10 cellular contexts compared by ENCODE assay signal in genomic region chr3:16496408-16497222, GRCh38. TPM values are rescaled to one million over a fixed set of nuclear protein-coding genes. Genes with fewer than 3 reads are reported as not detected.
DNase-seq lines count a peak whose midpoint lies in the region; ATAC-seq, FAIRE-seq and TF ChIP-seq lines count a peak whose summit lies in the region.
"Had no signal": no experiment of that assay in that cellular context is flagged by ENCODE, and none has a peak within 500 bp of the region (broad histone marks: within the 10 kb centered on the region; RNA-seq: fewer than 3 reads in every experiment).

No MANE protein-coding gene starts in this region.

- no peaks in the 10 kb centered on the region for H3K9me3 ChIP-seq in SK-N-SH
- H3K9me3 ChIP-seq in keratinocyte (ENCODE audit: control insufficient read depth, low read depth, low read length): peaks cover 3% of the 10 kb centered on the region

- no peak for TF ChIP-seq RAD21 in SK-N-SH (IDR thresholded peaks at IDR 0.05; ENCODE audit: low read length)

- WGBS in SK-N-SH (ENCODE audit: low lambda C conversion rate): 67% methylated on average over 10 of the region's 10 CpGs

- peaks cover 13% of the 10 kb centered on the region for H3F3A ChIP-seq in SK-N-SH (replicated peaks; ENCODE audit: insufficient read depth)

- DNase-seq in SK-N-SH (no peak), HTR-8/SVneo (ENCODE audit: insufficient read length, low spot score) (no peak), keratinocyte (ENCODE audit: low read depth, low spot score) (no peak), HT-29 (ENCODE audit: low spot score) (no peak), D721Med (ENCODE audit: insufficient read length, low spot score) (no peak), GF-D8 (lab: John Stamatoyannopoulos, UW) (no peak)
- DNase-seq: 8988T, NCI-H446 had no signal

- H3K9me1 ChIP-seq in keratinocyte (ENCODE audit: control insufficient read depth, extremely low read depth, insufficient read depth, low read length): peaks cover 3% of the 10 kb centered on the region

- H3K79me2 ChIP-seq in SK-N-SH (ENCODE audit: insufficient read depth) (peaks cover 45% of the 10 kb centered on the region), keratinocyte (ENCODE audit: control insufficient read depth, insufficient read depth, low read length) (peaks cover 4% of the 10 kb centered on the region)

- ATAC-seq in SK-N-SH treated with all-trans-retinoic acid at 6 μM for 48 hours: no peak
- ATAC-seq in GM21717 (IDR thresholded peaks at IDR 0.05; ENCODE audit: unreplicated experiment): peak; percentile 67

- TF ChIP-seq CTCF in SK-N-SH (IDR thresholded peaks at IDR 0.05) (no peak), keratinocyte (optimal IDR thresholded peaks at IDR 0.05 in 1 of 3, IDR thresholded peaks at IDR 0.05 in 1 of 3, conservative IDR thresholded peaks at IDR 0.05 in 1 of 3; ENCODE audit: extremely low read depth in 1 of 3, insufficient read depth in 2 of 3, low read length in 3 of 3) (no peak), D721Med (IDR thresholded peaks at IDR 0.05; ENCODE audit: insufficient read depth, missing control alignments) (no peak)

- TF ChIP-seq EP300 in SK-N-SH (IDR thresholded peaks at IDR 0.05; ENCODE audit: borderline replicate concordance in 1 of 2, low read depth in 1 of 2, low read length in 1 of 2): no peak

- CTCF ChIA-PET in SK-N-SH (lab: Yijun Ruan, JAX): interaction anchor here (0.7 to 2.6 kb wide), 6 partner anchors 10 to 207 kb away, joined by 3 to 11 read pairs (median 5); no protein-coding TSS in a partner anchor

- H4K20me1 ChIP-seq in SK-N-SH (ENCODE audit: insufficient read depth): no peaks in the 10 kb centered on the region
- H4K20me1 ChIP-seq in keratinocyte (ENCODE audit: control insufficient read depth, extremely low read depth, insufficient read depth, low read length): no peaks in the 10 kb centered on the region

- H3K4me3 ChIP-seq in SK-N-SH (ENCODE audit: low read depth in 2 of 2, low read length in 1 of 2) (no peak overlapping the region), keratinocyte (ENCODE audit: control insufficient read depth in 2 of 3, extremely low read depth in 1 of 3, insufficient read depth in 2 of 3, low read depth in 1 of 3, low read length in 3 of 3) (no peak overlapping the region)

- dilution Hi-C loops in keratinocyte (cut with MboI; ENCODE audit: extremely low pct_ligation_motif_present, low sequenced_read_pairs): no loop called here

- peaks cover 12 to 40% of the 10 kb centered on the region in 2 experiments for H3K4me1 ChIP-seq in SK-N-SH (ENCODE audit: control insufficient read depth in 1 of 2, insufficient read depth in 2 of 2, low read depth in 1 of 2, low read length in 1 of 2)
- peaks cover 3% of the 10 kb centered on the region for H3K4me1 ChIP-seq in keratinocyte (ENCODE audit: control insufficient read depth, extremely low read depth, insufficient read depth, low read length)

- H3K27me3 ChIP-seq in SK-N-SH (ENCODE audit: insufficient read depth): no peaks in the 10 kb centered on the region
- no peaks in the 10 kb centered on the region for H3K27me3 ChIP-seq in keratinocyte (ENCODE audit: control insufficient read depth, extremely low read depth, insufficient read depth, low read length)

- POLR2A ChIA-PET in SK-N-SH (lab: Yijun Ruan, JAX): interaction anchor here (1.8 to 2.7 kb wide), 2 partner anchors 8 to 18 kb away, joined by 5 to 51 read pairs; partner anchors contain the start of gene RFTN1

- H2AFZ ChIP-seq in SK-N-SH (ENCODE audit: low read depth): no peak overlapping the region
- no peak overlapping the region for H2AFZ ChIP-seq in keratinocyte (ENCODE audit: control insufficient read depth, low read length)

- no peaks in the 10 kb centered on the region for H3K9me2 ChIP-seq in SK-N-SH

- FAIRE-seq in HTR-8/SVneo (lab: Jason Lieb, UNC) (peak; percentile 23), keratinocyte (lab: Jason Lieb, UNC) (peak; percentile 29), D721Med (lab: Jason Lieb, UNC) (no peak)

- H3K4me2 ChIP-seq in SK-N-SH (no peak overlapping the region), keratinocyte (ENCODE audit: control insufficient read depth, extremely low read depth, insufficient read depth, low read depth, low read length) (no peak overlapping the region)

- H3K36me3 ChIP-seq in SK-N-SH (replicated peaks in 1 of 2; ENCODE audit: control insufficient read depth in 1 of 2, insufficient read depth in 2 of 2, low read length in 1 of 2) (peaks cover 19 to 23% of the 10 kb centered on the region in 2 experiments), keratinocyte (ENCODE audit: control insufficient read depth in 2 of 2, extremely low read depth in 1 of 2, insufficient read depth in 2 of 2, low read length in 2 of 2) (peaks cover 0 to 5% of the 10 kb centered on the region in 2 experiments)

- H3K9ac ChIP-seq in SK-N-SH: no peak overlapping the region
- H3K9ac ChIP-seq in keratinocyte (ENCODE audit: control insufficient read depth, extremely low read depth, insufficient read depth, low read length): no peak overlapping the region

- H3K27ac ChIP-seq in SK-N-SH (ENCODE audit: low read depth in 2 of 2, low read length in 1 of 2) (peak overlapping the region in 1 of 2 experiments; percentile 96; a peak in 1 of 4 replicates), keratinocyte (ENCODE audit: control insufficient read depth, insufficient read depth, low read length) (no peak overlapping the region)

TF ChIP-seq in SK-N-SH, 30 proteins besides CTCF, POLR2A, EP300 and RAD21 (continues in another document):
- no peak for TF ChIP-seq RXRA (IDR thresholded peaks at IDR 0.05; ENCODE audit: borderline replicate concordance, low read depth)
- 0 out of 2 replicates have a peak, but pooled peaks have one; percentile 5 for TF ChIP-seq NFIC (IDR thresholded peaks at IDR 0.05; ENCODE audit: borderline replicate concordance)
- TF ChIP-seq RCOR1 (IDR thresholded peaks at IDR 0.05; ENCODE audit: low read length): no peak
- no peak for TF ChIP-seq MEF2A (IDR thresholded peaks at IDR 0.05; ENCODE audit: borderline replicate concordance, low read depth)
- no peak for TF ChIP-seq POLR2AphosphoS5 (IDR thresholded peaks at IDR 0.05; ENCODE audit: low read depth, low read length)
- TF ChIP-seq ELF1 (IDR thresholded peaks at IDR 0.05): no peak
- TF ChIP-seq CHD2 (IDR thresholded peaks at IDR 0.05; ENCODE audit: low read length, partially characterized antibody): no peak
- TF ChIP-seq GATA2 (CRISPR knock-in tag; IDR thresholded peaks at IDR 0.05): no peak

TF ChIP-seq in SK-N-SH treated with all-trans-retinoic acid at 6 μM for 48 hours, 23 proteins besides CTCF, POLR2A, EP300 and RAD21 (continues in another document):
- TF ChIP-seq ARNTL (CRISPR knock-in tag; IDR thresholded peaks at IDR 0.05; ENCODE audit: borderline replicate concordance, low read depth) (no peak), ZFP3 (CRISPR knock-in tag; IDR thresholded peaks at IDR 0.05) (no peak), ZC3H10 (CRISPR knock-in tag; IDR thresholded peaks at IDR 0.05) (no peak), ISL1 (CRISPR knock-in tag; IDR thresholded peaks at IDR 0.05) (no peak)
- TF ChIP-seq, protein P1, sequence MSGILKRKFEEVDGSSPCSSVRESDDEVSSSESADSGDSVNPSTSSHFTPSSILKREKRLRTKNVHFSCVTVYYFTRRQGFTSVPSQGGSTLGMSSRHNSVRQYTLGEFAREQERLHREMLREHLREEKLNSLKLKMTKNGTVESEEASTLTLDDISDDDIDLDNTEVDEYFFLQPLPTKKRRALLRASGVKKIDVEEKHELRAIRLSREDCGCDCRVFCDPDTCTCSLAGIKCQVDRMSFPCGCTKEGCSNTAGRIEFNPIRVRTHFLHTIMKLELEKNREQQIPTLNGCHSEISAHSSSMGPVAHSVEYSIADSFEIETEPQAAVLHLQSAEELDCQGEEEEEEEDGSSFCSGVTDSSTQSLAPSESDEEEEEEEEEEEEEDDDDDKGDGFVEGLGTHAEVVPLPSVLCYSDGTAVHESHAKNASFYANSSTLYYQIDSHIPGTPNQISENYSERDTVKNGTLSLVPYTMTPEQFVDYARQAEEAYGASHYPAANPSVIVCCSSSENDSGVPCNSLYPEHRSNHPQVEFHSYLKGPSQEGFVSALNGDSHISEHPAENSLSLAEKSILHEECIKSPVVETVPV (CRISPR knock-in tag; IDR thresholded peaks at IDR 0.05): no peak
- TF ChIP-seq, protein P2, sequence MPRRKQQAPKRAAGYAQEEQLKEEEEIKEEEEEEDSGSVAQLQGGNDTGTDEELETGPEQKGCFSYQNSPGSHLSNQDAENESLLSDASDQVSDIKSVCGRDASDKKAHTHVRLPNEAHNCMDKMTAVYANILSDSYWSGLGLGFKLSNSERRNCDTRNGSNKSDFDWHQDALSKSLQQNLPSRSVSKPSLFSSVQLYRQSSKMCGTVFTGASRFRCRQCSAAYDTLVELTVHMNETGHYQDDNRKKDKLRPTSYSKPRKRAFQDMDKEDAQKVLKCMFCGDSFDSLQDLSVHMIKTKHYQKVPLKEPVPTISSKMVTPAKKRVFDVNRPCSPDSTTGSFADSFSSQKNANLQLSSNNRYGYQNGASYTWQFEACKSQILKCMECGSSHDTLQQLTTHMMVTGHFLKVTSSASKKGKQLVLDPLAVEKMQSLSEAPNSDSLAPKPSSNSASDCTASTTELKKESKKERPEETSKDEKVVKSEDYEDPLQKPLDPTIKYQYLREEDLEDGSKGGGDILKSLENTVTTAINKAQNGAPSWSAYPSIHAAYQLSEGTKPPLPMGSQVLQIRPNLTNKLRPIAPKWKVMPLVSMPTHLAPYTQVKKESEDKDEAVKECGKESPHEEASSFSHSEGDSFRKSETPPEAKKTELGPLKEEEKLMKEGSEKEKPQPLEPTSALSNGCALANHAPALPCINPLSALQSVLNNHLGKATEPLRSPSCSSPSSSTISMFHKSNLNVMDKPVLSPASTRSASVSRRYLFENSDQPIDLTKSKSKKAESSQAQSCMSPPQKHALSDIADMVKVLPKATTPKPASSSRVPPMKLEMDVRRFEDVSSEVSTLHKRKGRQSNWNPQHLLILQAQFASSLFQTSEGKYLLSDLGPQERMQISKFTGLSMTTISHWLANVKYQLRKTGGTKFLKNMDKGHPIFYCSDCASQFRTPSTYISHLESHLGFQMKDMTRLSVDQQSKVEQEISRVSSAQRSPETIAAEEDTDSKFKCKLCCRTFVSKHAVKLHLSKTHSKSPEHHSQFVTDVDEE (CRISPR knock-in tag; IDR thresholded peaks at IDR 0.05): no peak

RNA-seq across cellular contexts. Expression of gene RFTN1, which starts 16.9 kb away (rescaled TPM):
- polyA plus RNA-seq in SK-N-SH (2012; rRNA removed) (21.2 and 22.6 TPM in 2 replicates), keratinocyte (17.0 to 24.2 TPM (median 18.0 TPM) in 3 replicates)
- polyA plus RNA-seq in SK-N-SH (2012; cell fraction: cytosol; rRNA removed): 24.3 and 25.7 TPM in 2 replicates
- polyA plus RNA-seq in SK-N-SH (2012; cell fraction: nucleus; rRNA removed): 27.3 and 28.7 TPM in 2 replicates
- 6.7 TPM for polyA plus RNA-seq in keratinocyte (2011; ENCODE audit: low read depth)
- 22.7 and 27.6 TPM in 2 replicates for polyA plus RNA-seq in keratinocyte (2011; cell fraction: cytosol; rRNA removed)
- 25.3 and 28.5 TPM in 2 replicates for polyA plus RNA-seq in keratinocyte (2011; cell fraction: nucleus; rRNA removed)
- polyA plus RNA-seq in keratinocyte (2012; ENCODE audit: low replicate concordance): 10.6 and 26.0 TPM in 2 replicates
- polyA minus RNA-seq in keratinocyte: 26.2 to 30.2 TPM (median 27.5 TPM) in 3 replicates
- 18.0 TPM for polyA minus RNA-seq in keratinocyte (2011; cell fraction: cytosol; rRNA and poly(A)+ RNA removed)
- 10.2 and 24.7 TPM in 2 replicates for polyA minus RNA-seq in keratinocyte (2011; cell fraction: nucleus; rRNA and poly(A)+ RNA removed)
- not detected in 2 replicates for total RNA-seq in HT-29 (2014; rRNA removed; shearing (Covaris generic))
